31 cellular contexts compared by ENCODE assay signal in genomic region chr20:59421920-59422637, GRCh38.
"Had no signal": no experiment of that assay in that cellular context is flagged by ENCODE, and none has a peak within 500 bp of the region (broad histone marks: within the 10 kb centered on the region; RNA-seq: fewer than 3 reads in every experiment).

No MANE protein-coding gene starts in this region.

- H3K4me1 Mint-ChIP-seq: immature natural killer cell; memory B cell; naive thymus-derived CD4-positive, alpha-beta T cell; neural progenitor cell; stimulated activated effector memory CD8-positive, alpha-beta T cell treated with anti-CD3 and anti-CD28 coated beads, Interleukin-12 subunit alpha, Interleukin-12 subunit beta, amount 100 ng/mL, for 72 hours had no signal

- ATAC-seq: foreskin keratinocyte; gastroesophageal sphincter; left colon; naive thymus-derived CD4-positive, alpha-beta T cell; psoas muscle; right lobe of liver; stimulated activated effector memory CD8-positive, alpha-beta T cell treated with anti-CD3 and anti-CD28 coated beads, Interleukin-12 subunit alpha, Interleukin-12 subunit beta, amount 100 ng/mL, for 72 hours; upper lobe of right lung had no signal

- H3K9me3 ChIP-seq: esophagus muscularis mucosa, gastroesophageal sphincter, psoas muscle, right lobe of liver, testis, tibial artery, upper lobe of right lung, uterus had no signal

- H3K4me2 ChIP-seq: neural progenitor cell had no signal

- H3K4me3 ChIP-seq: coronary artery, esophagus muscularis mucosa, gastroesophageal sphincter, lung, neural progenitor cell, psoas muscle, right lobe of liver, testis, tibial artery, upper lobe of right lung, uterus had no signal

- DNase-seq: dermis blood vessel endothelial cell; effector memory CD4-positive, alpha-beta T cell; foreskin keratinocyte; glutamatergic neuron; hypothalamus; immature natural killer cell; islet precursor cell; kidney glomerular epithelial cell; left colon; midbrain; naive thymus-derived CD4-positive, alpha-beta T cell; nucleus accumbens; posterior cingulate gyrus; psoas muscle; right lobe of liver; stimulated activated CD4-positive, alpha-beta T cell treated with anti-CD3 and anti-CD28 coated beads, Interleukin-2, amount 100 ng/mL, for 24 hours; stimulated activated CD4-positive, alpha-beta T cell treated with anti-CD3 and anti-CD28 coated beads, Interleukin-4, amount 100 ng/mL, for 24 hours; stimulated activated naive CD8-positive, alpha-beta T cell treated with anti-CD3 and anti-CD28 coated beads, Interleukin-15, Interleukin-2, amounts not matched to agents 100 U/mL and 50 U/mL, for 24 hours; substantia nigra; testis; tibial artery; upper lobe of right lung; uterus had no signal

- H3K27me3 ChIP-seq: foreskin keratinocyte, neural progenitor cell, right lobe of liver, testis, upper lobe of right lung, uterus had no signal

- H2AFZ ChIP-seq: neural progenitor cell had no signal

- H3K9ac ChIP-seq: neural progenitor cell had no signal

- H3K36me3 Mint-ChIP-seq: immature natural killer cell; memory B cell; naive thymus-derived CD4-positive, alpha-beta T cell; neural progenitor cell; stimulated activated effector memory CD8-positive, alpha-beta T cell treated with anti-CD3 and anti-CD28 coated beads, Interleukin-12 subunit alpha, Interleukin-12 subunit beta, amount 100 ng/mL, for 72 hours had no signal

- H3K36me3 ChIP-seq: esophagus muscularis mucosa, gastroesophageal sphincter, neural progenitor cell, right lobe of liver, tibial artery, upper lobe of right lung, uterus had no signal

- H3K4me1 ChIP-seq: esophagus muscularis mucosa, foreskin keratinocyte, gastroesophageal sphincter, psoas muscle, right lobe of liver, testis, upper lobe of right lung, uterus had no signal

- H3K27ac ChIP-seq: coronary artery, esophagus muscularis mucosa, foreskin keratinocyte, gastroesophageal sphincter, neural progenitor cell, psoas muscle, right lobe of liver, testis, upper lobe of right lung, uterus had no signal

- H3K27ac Mint-ChIP-seq: immature natural killer cell; memory B cell; naive thymus-derived CD4-positive, alpha-beta T cell; nephron; neural progenitor cell; stimulated activated effector memory CD8-positive, alpha-beta T cell treated with anti-CD3 and anti-CD28 coated beads, Interleukin-12 subunit alpha, Interleukin-12 subunit beta, amount 100 ng/mL, for 72 hours had no signal

- H3K9me3 Mint-ChIP-seq: memory B cell; nephron; neural progenitor cell; stimulated activated effector memory CD8-positive, alpha-beta T cell treated with anti-CD3 and anti-CD28 coated beads, Interleukin-12 subunit alpha, Interleukin-12 subunit beta, amount 100 ng/mL, for 72 hours had no signal

- H3K4me3 Mint-ChIP-seq: immature natural killer cell; memory B cell; naive thymus-derived CD4-positive, alpha-beta T cell; nephron; neural progenitor cell; stimulated activated effector memory CD8-positive, alpha-beta T cell treated with anti-CD3 and anti-CD28 coated beads, Interleukin-12 subunit alpha, Interleukin-12 subunit beta, amount 100 ng/mL, for 72 hours had no signal
